In the genomic region with DNA sequence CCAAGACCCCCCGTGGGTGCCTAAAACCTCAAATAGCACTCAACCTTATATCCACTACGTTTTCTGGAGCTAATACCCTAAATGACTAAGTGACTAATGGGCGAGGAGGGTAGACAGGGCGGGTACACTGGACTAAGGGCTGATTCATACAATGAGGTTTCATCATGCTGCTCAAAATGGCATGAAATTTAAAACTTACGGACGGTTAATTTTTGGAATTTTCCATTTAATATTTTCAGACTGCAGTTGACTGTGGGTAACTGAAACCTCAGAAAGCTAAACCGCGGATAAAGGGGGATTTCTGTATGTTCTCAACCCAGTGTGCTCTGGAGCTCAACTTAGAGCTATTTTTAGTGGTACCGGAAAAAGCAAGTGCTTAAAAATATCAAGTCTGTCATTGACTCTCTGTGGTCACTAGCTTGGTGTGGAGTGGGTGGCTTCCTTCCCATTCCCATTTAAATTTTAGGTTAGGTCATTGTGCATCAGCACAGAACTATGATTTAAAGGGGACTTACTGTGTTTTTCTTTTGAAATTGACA, we compare ENCODE assay signal across 1 cellular context.
TF ChIP-seq lines count a peak whose summit lies in the region.

No MANE protein-coding gene starts in this region.

TF ChIP-seq in HEK293, 187 proteins besides CTCF, POLR2A, EP300 and RAD21 (continued from another document):
- TF ChIP-seq, protein P1, sequence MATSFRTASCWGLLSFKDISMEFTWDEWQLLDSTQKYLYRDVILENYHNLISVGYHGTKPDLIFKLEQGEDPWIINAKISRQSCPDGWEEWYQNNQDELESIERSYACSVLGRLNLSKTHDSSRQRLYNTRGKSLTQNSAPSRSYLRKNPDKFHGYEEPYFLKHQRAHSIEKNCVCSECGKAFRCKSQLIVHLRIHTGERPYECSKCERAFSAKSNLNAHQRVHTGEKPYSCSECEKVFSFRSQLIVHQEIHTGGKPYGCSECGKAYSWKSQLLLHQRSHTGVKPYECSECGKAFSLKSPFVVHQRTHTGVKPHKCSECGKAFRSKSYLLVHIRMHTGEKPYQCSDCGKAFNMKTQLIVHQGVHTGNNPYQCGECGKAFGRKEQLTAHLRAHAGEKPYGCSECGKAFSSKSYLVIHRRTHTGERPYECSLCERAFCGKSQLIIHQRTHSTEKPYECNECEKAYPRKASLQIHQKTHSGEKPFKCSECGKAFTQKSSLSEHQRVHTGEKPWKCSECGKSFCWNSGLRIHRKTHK (tag by site-specific recombination; IDR thresholded peaks at IDR 0.05): no peak
- TF ChIP-seq ZNF658 (tag by site-specific recombination; IDR thresholded peaks at IDR 0.05) (no peak), ZNF140 (tag by site-specific recombination; IDR thresholded peaks at IDR 0.05) (no peak), ZBTB17 (tag by site-specific recombination; IDR thresholded peaks at IDR 0.05) (no peak), ZNF600 (tag by site-specific recombination; IDR thresholded peaks at IDR 0.05) (0 out of 2 replicates have a peak, but pooled peaks have one; percentile 15), KLF1 (tag by site-specific recombination; IDR thresholded peaks at IDR 0.05) (peak; percentile 30; the same call in 1 of the 2 replicates), ZNF211 (tag by site-specific recombination; IDR thresholded peaks at IDR 0.05; ENCODE audit: low read depth) (no peak), ZEB2 (tag by site-specific recombination; IDR thresholded peaks at IDR 0.05) (0 out of 2 replicates have a peak, but pooled peaks have one; percentile 51), ZNF433 (tag by site-specific recombination; IDR thresholded peaks at IDR 0.05; ENCODE audit: low read depth) (no peak), ZNF585B (tag by site-specific recombination; IDR thresholded peaks at IDR 0.05) (no peak), SP7 (tag by site-specific recombination; IDR thresholded peaks at IDR 0.05) (peak; percentile 80), HOXD13 (CRISPR knock-in tag; IDR thresholded peaks at IDR 0.05; ENCODE audit: borderline replicate concordance) (no peak), FEZF1 (tag by site-specific recombination; IDR thresholded peaks at IDR 0.05) (0 out of 2 replicates have a peak, but pooled peaks have one; percentile 7)
- TF ChIP-seq, protein P2, sequence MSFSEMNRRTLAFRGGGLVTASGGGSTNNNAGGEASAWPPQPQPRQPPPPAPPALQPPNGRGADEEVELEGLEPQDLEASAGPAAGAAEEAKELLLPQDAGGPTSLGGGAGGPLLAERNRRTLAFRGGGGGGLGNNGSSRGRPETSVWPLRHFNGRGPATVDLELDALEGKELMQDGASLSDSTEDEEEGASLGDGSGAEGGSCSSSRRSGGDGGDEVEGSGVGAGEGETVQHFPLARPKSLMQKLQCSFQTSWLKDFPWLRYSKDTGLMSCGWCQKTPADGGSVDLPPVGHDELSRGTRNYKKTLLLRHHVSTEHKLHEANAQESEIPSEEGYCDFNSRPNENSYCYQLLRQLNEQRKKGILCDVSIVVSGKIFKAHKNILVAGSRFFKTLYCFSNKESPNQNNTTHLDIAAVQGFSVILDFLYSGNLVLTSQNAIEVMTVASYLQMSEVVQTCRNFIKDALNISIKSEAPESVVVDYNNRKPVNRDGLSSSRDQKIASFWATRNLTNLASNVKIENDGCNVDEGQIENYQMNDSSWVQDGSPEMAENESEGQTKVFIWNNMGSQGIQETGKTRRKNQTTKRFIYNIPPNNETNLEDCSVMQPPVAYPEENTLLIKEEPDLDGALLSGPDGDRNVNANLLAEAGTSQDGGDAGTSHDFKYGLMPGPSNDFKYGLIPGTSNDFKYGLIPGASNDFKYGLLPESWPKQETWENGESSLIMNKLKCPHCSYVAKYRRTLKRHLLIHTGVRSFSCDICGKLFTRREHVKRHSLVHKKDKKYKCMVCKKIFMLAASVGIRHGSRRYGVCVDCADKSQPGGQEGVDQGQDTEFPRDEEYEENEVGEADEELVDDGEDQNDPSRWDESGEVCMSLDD (tag by site-specific recombination; IDR thresholded peaks at IDR 0.05): no peak
- TF ChIP-seq, protein P3, sequence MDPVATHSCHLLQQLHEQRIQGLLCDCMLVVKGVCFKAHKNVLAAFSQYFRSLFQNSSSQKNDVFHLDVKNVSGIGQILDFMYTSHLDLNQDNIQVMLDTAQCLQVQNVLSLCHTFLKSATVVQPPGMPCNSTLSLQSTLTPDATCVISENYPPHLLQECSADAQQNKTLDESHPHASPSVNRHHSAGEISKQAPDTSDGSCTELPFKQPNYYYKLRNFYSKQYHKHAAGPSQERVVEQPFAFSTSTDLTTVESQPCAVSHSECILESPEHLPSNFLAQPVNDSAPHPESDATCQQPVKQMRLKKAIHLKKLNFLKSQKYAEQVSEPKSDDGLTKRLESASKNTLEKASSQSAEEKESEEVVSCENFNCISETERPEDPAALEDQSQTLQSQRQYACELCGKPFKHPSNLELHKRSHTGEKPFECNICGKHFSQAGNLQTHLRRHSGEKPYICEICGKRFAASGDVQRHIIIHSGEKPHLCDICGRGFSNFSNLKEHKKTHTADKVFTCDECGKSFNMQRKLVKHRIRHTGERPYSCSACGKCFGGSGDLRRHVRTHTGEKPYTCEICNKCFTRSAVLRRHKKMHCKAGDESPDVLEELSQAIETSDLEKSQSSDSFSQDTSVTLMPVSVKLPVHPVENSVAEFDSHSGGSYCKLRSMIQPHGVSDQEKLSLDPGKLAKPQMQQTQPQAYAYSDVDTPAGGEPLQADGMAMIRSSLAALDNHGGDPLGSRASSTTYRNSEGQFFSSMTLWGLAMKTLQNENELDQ (tag by site-specific recombination; IDR thresholded peaks at IDR 0.05; ENCODE audit: low read depth): no peak
- TF ChIP-seq, protein P4, sequence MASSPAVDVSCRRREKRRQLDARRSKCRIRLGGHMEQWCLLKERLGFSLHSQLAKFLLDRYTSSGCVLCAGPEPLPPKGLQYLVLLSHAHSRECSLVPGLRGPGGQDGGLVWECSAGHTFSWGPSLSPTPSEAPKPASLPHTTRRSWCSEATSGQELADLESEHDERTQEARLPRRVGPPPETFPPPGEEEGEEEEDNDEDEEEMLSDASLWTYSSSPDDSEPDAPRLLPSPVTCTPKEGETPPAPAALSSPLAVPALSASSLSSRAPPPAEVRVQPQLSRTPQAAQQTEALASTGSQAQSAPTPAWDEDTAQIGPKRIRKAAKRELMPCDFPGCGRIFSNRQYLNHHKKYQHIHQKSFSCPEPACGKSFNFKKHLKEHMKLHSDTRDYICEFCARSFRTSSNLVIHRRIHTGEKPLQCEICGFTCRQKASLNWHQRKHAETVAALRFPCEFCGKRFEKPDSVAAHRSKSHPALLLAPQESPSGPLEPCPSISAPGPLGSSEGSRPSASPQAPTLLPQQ (tag by site-specific recombination; IDR thresholded peaks at IDR 0.05): peak; percentile 81
- TF ChIP-seq, protein P5, sequence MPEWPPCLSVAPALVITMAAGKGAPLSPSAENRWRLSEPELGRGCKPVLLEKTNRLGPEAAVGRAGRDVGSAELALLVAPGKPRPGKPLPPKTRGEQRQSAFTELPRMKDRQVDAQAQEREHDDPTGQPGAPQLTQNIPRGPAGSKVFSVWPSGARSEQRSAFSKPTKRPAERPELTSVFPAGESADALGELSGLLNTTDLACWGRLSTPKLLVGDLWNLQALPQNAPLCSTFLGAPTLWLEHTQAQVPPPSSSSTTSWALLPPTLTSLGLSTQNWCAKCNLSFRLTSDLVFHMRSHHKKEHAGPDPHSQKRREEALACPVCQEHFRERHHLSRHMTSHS (tag by site-specific recombination; IDR thresholded peaks at IDR 0.05): no peak
- TF ChIP-seq, protein P6, sequence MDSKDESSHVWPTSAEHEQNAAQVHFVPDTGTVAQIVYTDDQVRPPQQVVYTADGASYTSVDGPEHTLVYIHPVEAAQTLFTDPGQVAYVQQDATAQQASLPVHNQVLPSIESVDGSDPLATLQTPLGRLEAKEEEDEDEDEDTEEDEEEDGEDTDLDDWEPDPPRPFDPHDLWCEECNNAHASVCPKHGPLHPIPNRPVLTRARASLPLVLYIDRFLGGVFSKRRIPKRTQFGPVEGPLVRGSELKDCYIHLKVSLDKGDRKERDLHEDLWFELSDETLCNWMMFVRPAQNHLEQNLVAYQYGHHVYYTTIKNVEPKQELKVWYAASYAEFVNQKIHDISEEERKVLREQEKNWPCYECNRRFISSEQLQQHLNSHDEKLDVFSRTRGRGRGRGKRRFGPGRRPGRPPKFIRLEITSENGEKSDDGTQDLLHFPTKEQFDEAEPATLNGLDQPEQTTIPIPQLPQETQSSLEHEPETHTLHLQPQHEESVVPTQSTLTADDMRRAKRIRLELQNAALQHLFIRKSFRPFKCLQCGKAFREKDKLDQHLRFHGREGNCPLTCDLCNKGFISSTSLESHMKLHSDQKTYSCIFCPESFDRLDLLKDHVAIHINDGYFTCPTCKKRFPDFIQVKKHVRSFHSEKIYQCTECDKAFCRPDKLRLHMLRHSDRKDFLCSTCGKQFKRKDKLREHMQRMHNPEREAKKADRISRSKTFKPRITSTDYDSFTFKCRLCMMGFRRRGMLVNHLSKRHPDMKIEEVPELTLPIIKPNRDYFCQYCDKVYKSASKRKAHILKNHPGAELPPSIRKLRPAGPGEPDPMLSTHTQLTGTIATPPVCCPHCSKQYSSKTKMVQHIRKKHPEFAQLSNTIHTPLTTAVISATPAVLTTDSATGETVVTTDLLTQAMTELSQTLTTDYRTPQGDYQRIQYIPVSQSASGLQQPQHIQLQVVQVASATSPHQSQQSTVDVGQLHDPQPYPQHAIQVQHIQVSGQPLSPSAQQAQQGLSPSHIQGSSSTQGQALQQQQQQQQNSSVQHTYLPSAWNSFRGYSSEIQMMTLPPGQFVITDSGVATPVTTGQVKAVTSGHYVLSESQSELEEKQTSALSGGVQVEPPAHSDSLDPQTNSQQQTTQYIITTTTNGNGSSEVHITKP (tag by site-specific recombination; IDR thresholded peaks at IDR 0.05): peak; percentile 79
- TF ChIP-seq, protein P7, sequence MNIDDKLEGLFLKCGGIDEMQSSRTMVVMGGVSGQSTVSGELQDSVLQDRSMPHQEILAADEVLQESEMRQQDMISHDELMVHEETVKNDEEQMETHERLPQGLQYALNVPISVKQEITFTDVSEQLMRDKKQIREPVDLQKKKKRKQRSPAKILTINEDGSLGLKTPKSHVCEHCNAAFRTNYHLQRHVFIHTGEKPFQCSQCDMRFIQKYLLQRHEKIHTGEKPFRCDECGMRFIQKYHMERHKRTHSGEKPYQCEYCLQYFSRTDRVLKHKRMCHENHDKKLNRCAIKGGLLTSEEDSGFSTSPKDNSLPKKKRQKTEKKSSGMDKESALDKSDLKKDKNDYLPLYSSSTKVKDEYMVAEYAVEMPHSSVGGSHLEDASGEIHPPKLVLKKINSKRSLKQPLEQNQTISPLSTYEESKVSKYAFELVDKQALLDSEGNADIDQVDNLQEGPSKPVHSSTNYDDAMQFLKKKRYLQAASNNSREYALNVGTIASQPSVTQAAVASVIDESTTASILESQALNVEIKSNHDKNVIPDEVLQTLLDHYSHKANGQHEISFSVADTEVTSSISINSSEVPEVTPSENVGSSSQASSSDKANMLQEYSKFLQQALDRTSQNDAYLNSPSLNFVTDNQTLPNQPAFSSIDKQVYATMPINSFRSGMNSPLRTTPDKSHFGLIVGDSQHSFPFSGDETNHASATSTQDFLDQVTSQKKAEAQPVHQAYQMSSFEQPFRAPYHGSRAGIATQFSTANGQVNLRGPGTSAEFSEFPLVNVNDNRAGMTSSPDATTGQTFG (tag by site-specific recombination; IDR thresholded peaks at IDR 0.05; ENCODE audit: borderline replicate concordance): no peak
- TF ChIP-seq, protein P8, sequence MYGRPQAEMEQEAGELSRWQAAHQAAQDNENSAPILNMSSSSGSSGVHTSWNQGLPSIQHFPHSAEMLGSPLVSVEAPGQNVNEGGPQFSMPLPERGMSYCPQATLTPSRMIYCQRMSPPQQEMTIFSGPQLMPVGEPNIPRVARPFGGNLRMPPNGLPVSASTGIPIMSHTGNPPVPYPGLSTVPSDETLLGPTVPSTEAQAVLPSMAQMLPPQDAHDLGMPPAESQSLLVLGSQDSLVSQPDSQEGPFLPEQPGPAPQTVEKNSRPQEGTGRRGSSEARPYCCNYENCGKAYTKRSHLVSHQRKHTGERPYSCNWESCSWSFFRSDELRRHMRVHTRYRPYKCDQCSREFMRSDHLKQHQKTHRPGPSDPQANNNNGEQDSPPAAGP (tag by site-specific recombination; IDR thresholded peaks at IDR 0.05): no peak
- TF ChIP-seq, protein P9, sequence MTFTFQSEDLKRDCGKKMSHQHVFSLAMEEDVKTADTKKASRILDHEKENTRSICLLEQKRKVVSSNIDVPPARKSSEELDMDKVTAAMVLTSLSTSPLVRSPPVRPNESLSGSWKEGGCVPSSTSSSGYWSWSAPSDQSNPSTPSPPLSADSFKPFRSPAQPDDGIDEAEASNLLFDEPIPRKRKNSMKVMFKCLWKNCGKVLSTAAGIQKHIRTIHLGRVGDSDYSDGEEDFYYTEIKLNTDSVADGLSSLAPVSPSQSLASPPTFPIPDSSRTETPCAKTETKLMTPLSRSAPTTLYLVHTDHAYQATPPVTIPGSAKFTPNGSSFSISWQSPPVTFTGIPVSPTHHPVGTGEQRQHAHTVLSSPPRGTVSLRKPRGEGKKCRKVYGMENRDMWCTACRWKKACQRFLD (tag by site-specific recombination; IDR thresholded peaks at IDR 0.05): no peak
